ENCODE assay signal across 22 cellular contexts in the genomic region with DNA sequence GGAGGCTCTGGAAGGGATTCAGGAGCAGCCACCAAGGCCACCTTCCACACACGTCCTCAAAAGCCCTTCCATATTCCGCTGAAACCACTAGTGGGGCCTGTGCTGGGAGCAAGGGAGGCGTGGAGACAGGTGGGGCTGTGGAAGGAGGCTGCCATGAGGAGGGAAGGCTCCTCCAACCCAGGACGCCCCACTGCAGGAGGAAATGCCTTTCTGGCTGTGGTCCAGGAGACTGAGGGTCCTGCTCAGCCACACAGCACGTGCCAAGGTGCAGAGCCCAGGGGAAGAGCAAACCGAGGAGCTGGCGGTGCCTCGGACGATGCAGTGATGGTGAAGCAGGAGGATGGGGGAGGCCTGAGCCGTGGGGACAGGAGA. TPM values are rescaled to one million over a fixed set of nuclear protein-coding genes. Genes with fewer than 3 reads are reported as not detected.
A peak's percentile ranks its signal among the peaks of the same experiment; 100 is the strongest.
DNase-seq lines count a peak whose midpoint lies in the region; ATAC-seq and TF ChIP-seq lines count a peak whose summit lies in the region.
"Had no signal": no experiment of that assay in that cellular context is flagged by ENCODE, and none has a peak within 500 bp of the region (broad histone marks: within the 10 kb centered on the region; RNA-seq: fewer than 3 reads in every experiment).

No MANE protein-coding gene starts in this region.

- ATAC-seq in IMR-90 (ENCODE audit: low read depth): no peak
- no peak for ATAC-seq in activated CD4-positive, CD25-positive, alpha-beta regulatory T cell treated with anti-CD3 and anti-CD28 coated beads, Interleukin-2, amount 50 U/mL, for 24 hours
- ATAC-seq: CD8-positive, alpha-beta T cell had no signal

- H3K9ac ChIP-seq in IMR-90 (ENCODE audit: low read depth, low read length) (no peak overlapping the region), neuronal stem cell (ENCODE audit: low read depth, low read length, poor library complexity) (no peak overlapping the region), stomach smooth muscle (ENCODE audit: low read length in 2 of 2) (no peak overlapping the region)
- H3K9ac ChIP-seq: BLaER1 treated with 17β-estradiol and CSF1 and Interleukin-3, amounts not matched to agents 10 nM and 100 nM had no signal

- TF ChIP-seq RAD21 in IMR-90 (IDR thresholded peaks at IDR 0.05; ENCODE audit: low read length): no peak

- H4K91ac ChIP-seq in IMR-90 (ENCODE audit: insufficient read depth, low read depth, low read length) (no peak overlapping the region), neuronal stem cell (ENCODE audit: low read depth, low read length, poor library complexity) (no peak overlapping the region)

- in situ Hi-C loops in IMR-90 (cut with MboI; ENCODE audit: low sequenced_read_pairs): no loop called here

- H3K18ac ChIP-seq in IMR-90 (ENCODE audit: low read depth, low read length): no peak overlapping the region
- H3K18ac ChIP-seq in neuronal stem cell (ENCODE audit: low read length): peak overlapping the region; percentile 44

- H3K23ac ChIP-seq in IMR-90 (ENCODE audit: low read depth, low read length): no peak overlapping the region
- H3K23ac ChIP-seq in neuronal stem cell (ENCODE audit: low read depth, low read length, poor library complexity): peak overlapping the region; percentile 86

- no peak overlapping the region for H3K4me2 ChIP-seq in IMR-90 (ENCODE audit: low read depth, low read length)
- H3K4me2 ChIP-seq in neuronal stem cell (ENCODE audit: insufficient read depth, low read length, poor library complexity, severe bottlenecking): no peak overlapping the region
- H3K4me2 ChIP-seq: BLaER1 treated with 17β-estradiol and CSF1 and Interleukin-3, amounts not matched to agents 10 nM and 100 nM had no signal

- H3K4me1 ChIP-seq in IMR-90 (ENCODE audit: control insufficient read depth, insufficient read depth, low read length): peaks cover 12% of the 10 kb centered on the region
- H3K4me1 ChIP-seq in neuronal stem cell (ENCODE audit: control insufficient read depth in 2 of 2, insufficient read depth in 1 of 2, low read depth in 1 of 2, low read length in 2 of 2): peaks cover 0 to 11% of the 10 kb centered on the region in 2 donors
- peaks cover 16% of the 10 kb centered on the region for H3K4me1 ChIP-seq in stomach smooth muscle (ENCODE audit: control insufficient read depth, insufficient read depth, low read length)

- BruUV-seq in IMR-90 (replicated peaks; lab: Mats Ljungman, UMichigan): no TSS peak

- TF ChIP-seq POLR2A in IMR-90 (IDR thresholded peaks at IDR 0.05; ENCODE audit: low read depth, low read length): no peak

- peaks cover 1% of the 10 kb centered on the region; the same call in 1 of the 2 replicates for H3K36me3 ChIP-seq in IMR-90 (ENCODE audit: control insufficient read depth, insufficient read depth, low read length)
- no peaks in the 10 kb centered on the region for H3K36me3 ChIP-seq in neuronal stem cell (replicated peaks in 1 of 2; ENCODE audit: control insufficient read depth in 2 of 2, insufficient read depth in 2 of 2, low read length in 2 of 2)
- H3K36me3 ChIP-seq in stomach smooth muscle (ENCODE audit: control insufficient read depth in 2 of 2, insufficient read depth in 2 of 2, low read length in 2 of 2): no peaks in the 10 kb centered on the region
- H3K36me3 ChIP-seq: BLaER1 treated with 17β-estradiol and CSF1 and Interleukin-3, amounts not matched to agents 10 nM and 100 nM had no signal

- WGBS in IMR-90 (ENCODE audit: extremely low coverage in 2 of 2, insufficient read length in 1 of 2), 2 experiments: 91% methylated on average over 4 of the region's 10 CpGs; no CpG with 5 or more reads in 1 of the 2 experiments
- no CpG with 5 or more reads among the region's 10 CpGs for WGBS in neuronal stem cell (ENCODE audit: extremely low coverage in 2 of 2, insufficient read length in 2 of 2, insufficient replicate concordance in 1 of 2), 2 donors

- H2BK120ac ChIP-seq in IMR-90 (ENCODE audit: low read depth, low read length) (no peak overlapping the region), neuronal stem cell (ENCODE audit: low read depth, low read length) (peak overlapping the region; percentile 16)

- POLR2A ChIA-PET in IMR-90 (lab: Charles Lee; ENCODE audit: unreplicated experiment): no interaction called here

- intact Hi-C loops in IMR-90 (cut with micrococcal nuclease): no loop called here

- no peak overlapping the region for H2BK20ac ChIP-seq in IMR-90 (ENCODE audit: low read depth, low read length)

- peak overlapping the region; percentile 47 for H2AK9ac ChIP-seq in IMR-90 (replicated peaks; ENCODE audit: low read depth, low read length, poor library complexity)

- H3K4me3 ChIP-seq in IMR-90 (ENCODE audit: insufficient read depth, low read depth, low read length): no peak overlapping the region
- no peak overlapping the region for H3K4me3 ChIP-seq in neuronal stem cell (ENCODE audit: low read length in 2 of 2)
- H3K4me3 ChIP-seq in stomach smooth muscle (ENCODE audit: low read length in 2 of 2): no peak overlapping the region
- H3K4me3 ChIP-seq: BLaER1 treated with 17β-estradiol and CSF1 and Interleukin-3, amounts not matched to agents 10 nM and 100 nM had no signal

- H3K9me3 ChIP-seq in IMR-90 (ENCODE audit: control insufficient read depth, insufficient read depth, low read length) (no peaks in the 10 kb centered on the region), neuronal stem cell (replicated peaks in 1 of 2; ENCODE audit: control insufficient read depth in 2 of 2, insufficient read depth in 1 of 2, low read depth in 1 of 2, low read length in 2 of 2) (no peaks in the 10 kb centered on the region), stomach smooth muscle (ENCODE audit: control insufficient read depth in 2 of 2, low read length in 2 of 2) (no peaks in the 10 kb centered on the region)

- H2AK5ac ChIP-seq in IMR-90 (ENCODE audit: low read depth, low read length) (no peak overlapping the region), neuronal stem cell (ENCODE audit: low read depth, low read length) (peak overlapping the region; percentile 77)

- peak overlapping the region; percentile 52 for H2AFZ ChIP-seq in IMR-90 (replicated peaks; ENCODE audit: low read length, poor library complexity)
- H2AFZ ChIP-seq in neuronal stem cell (ENCODE audit: low read length): no peak overlapping the region

- H3K56ac ChIP-seq in IMR-90 (ENCODE audit: extremely low read depth, insufficient read depth, low read length): no peak overlapping the region

- H3K14ac ChIP-seq in IMR-90 (replicated peaks; ENCODE audit: low read depth, low read length) (no peak overlapping the region), neuronal stem cell (ENCODE audit: low read length) (peak overlapping the region; percentile 25)

- H3K4ac ChIP-seq in IMR-90 (ENCODE audit: low read depth, low read length): no peak overlapping the region
- peak overlapping the region; percentile 15 for H3K4ac ChIP-seq in neuronal stem cell (ENCODE audit: low read length)

- CTCF ChIA-PET in IMR-90 (lab: Yijun Ruan, JAX): no interaction called here

- H2BK12ac ChIP-seq in neuronal stem cell (ENCODE audit: low read length): peak overlapping the region; percentile 24

- TF ChIP-seq CTCF in IMR-90 (conservative IDR thresholded peaks at IDR 0.05; ENCODE audit: low read depth, low read length): no peak

- no peak overlapping the region for H4K5ac ChIP-seq in IMR-90 (ENCODE audit: low read depth, low read length)

- peaks cover 3% of the 10 kb centered on the region; the same call in 1 of the 2 replicates for H3K9me1 ChIP-seq in IMR-90 (ENCODE audit: insufficient read depth, low read length)

- H4K8ac ChIP-seq in IMR-90 (ENCODE audit: low read depth in 2 of 2, low read length in 2 of 2): no peak overlapping the region
- no peak overlapping the region for H4K8ac ChIP-seq in neuronal stem cell (ENCODE audit: low read depth, low read length)

- H2BK5ac ChIP-seq in IMR-90 (ENCODE audit: low read depth, low read length, poor library complexity, severe bottlenecking): no peak overlapping the region
- peak overlapping the region; percentile 70 for H2BK5ac ChIP-seq in neuronal stem cell (ENCODE audit: low read length)

- H3K79me1 ChIP-seq in IMR-90 (ENCODE audit: low read depth in 1 of 2, low read length in 2 of 2) (peaks cover 15 to 83% of the 10 kb centered on the region in 2 experiments), neuronal stem cell (ENCODE audit: low read depth, low read length) (no peaks in the 10 kb centered on the region)

- H4K20me1 ChIP-seq in IMR-90 (ENCODE audit: insufficient read depth, low read length): peaks cover 7% of the 10 kb centered on the region

- DNase-seq in DMS79 treated with DMSO at 0.1 percent for 48 hours (lab: John Stamatoyannopoulos, UW) (peak; percentile 16), DMS79 (lab: John Stamatoyannopoulos, UW) (no peak), IMR-90 (no peak), neuronal stem cell (ENCODE audit: low spot score) (no peak), dedifferentiated amniotic fluid mesenchymal stem cell (ENCODE audit: extremely low spot score) (no peak), NCI-H2081 (lab: John Stamatoyannopoulos, UW) (no peak)
- DNase-seq: ACHN; CD8-positive, alpha-beta T cell; DMS53; GOT3; MV-4-11; NCI-H1105 treated with DMSO at 0.1 percent for 48 hours; NCI-H1694 treated with DMSO at 0.1 percent for 48 hours; NCI-H446; NCI-H526 had no signal

- H2BK15ac ChIP-seq in IMR-90 (ENCODE audit: low read depth, low read length) (no peak overlapping the region), neuronal stem cell (ENCODE audit: low read length) (peak overlapping the region; percentile 53)

- H3K27me3 ChIP-seq in IMR-90 (ENCODE audit: control insufficient read depth, insufficient read depth, low read length) (no peaks in the 10 kb centered on the region), neuronal stem cell (ENCODE audit: control insufficient read depth in 3 of 3, insufficient read depth in 3 of 3, low read depth in 1 of 3, low read length in 3 of 3) (peaks cover 0 to 4% (median 0%) of the 10 kb centered on the region in 3 experiments), stomach smooth muscle (ENCODE audit: control insufficient read depth in 1 of 2, insufficient read depth in 2 of 2, low read length in 2 of 2) (no peaks in the 10 kb centered on the region)
- H3K27me3 ChIP-seq: BLaER1 treated with 17β-estradiol and CSF1 and Interleukin-3, amounts not matched to agents 10 nM and 100 nM had no signal

- H3K27ac ChIP-seq in IMR-90 (ENCODE audit: insufficient read depth, low read length) (no peak overlapping the region), neuronal stem cell (replicated peaks; ENCODE audit: low read length) (no peak overlapping the region), stomach smooth muscle (ENCODE audit: low read length) (peak overlapping the region; percentile 69)
- H3K27ac ChIP-seq: 22Rv1; BLaER1 treated with 17β-estradiol and CSF1 and Interleukin-3, amounts not matched to agents 10 nM and 100 nM had no signal

- dilution Hi-C loops in IMR-90 (cut with HindIII; ENCODE audit: low sequenced_read_pairs, unreplicated experiment): no loop called here

TF ChIP-seq in IMR-90, 13 proteins besides CTCF, POLR2A, EP300 and RAD21 (continues in another document):
- TF ChIP-seq CHD1 (IDR thresholded peaks at IDR 0.05; ENCODE audit: low read depth, low read length) (no peak), MAZ (IDR thresholded peaks at IDR 0.05; ENCODE audit: borderline replicate concordance, low read depth, low read length) (no peak)

RNA-seq across cellular contexts. Expression of a gene that starts 49.5 kb away (rescaled TPM):
- total RNA-seq in IMR-90 (2012; rRNA removed): 18.3 and 19.0 TPM in 2 replicates
- polyA plus RNA-seq in IMR-90 (2012; rRNA removed): 58.8 and 68.2 TPM in 2 replicates
- polyA plus RNA-seq in IMR-90 (2012; cell fraction: cytosol; rRNA removed): 45.1 and 77.2 TPM in 2 replicates
- 77.0 and 118 TPM in 2 replicates for polyA plus RNA-seq in IMR-90 (2012; cell fraction: nucleus; rRNA removed; ENCODE audit: low replicate concordance)
- 5.3 TPM for polyA plus RNA-seq in neuronal stem cell (2013, experiment 1 of 2)
- 5.7 TPM for polyA plus RNA-seq in neuronal stem cell (2013, experiment 2 of 2)
- total RNA-seq: CD8-positive, alpha-beta T cell; OCI-LY7; SK-MEL-5 had no signal
- polyA plus RNA-seq: IgD-negative memory B cell had no signal
